8 cellular contexts compared by ENCODE assay signal in genomic region chr1:119711356-119711803, GRCh38. TPM values are rescaled to one million over a fixed set of nuclear protein-coding genes. Genes with fewer than 3 reads are reported as not detected.
DNase-seq lines count a peak whose midpoint lies in the region; FAIRE-seq and TF ChIP-seq lines count a peak whose summit lies in the region.
"Not testable (repeated sequence)": the region's sequence is repeated elsewhere in the genome, so short reads cannot be mapped to it uniquely, and the experiment has no call there.

No MANE protein-coding gene starts in this region.

- H3K36me3 Mint-ChIP-seq in HFFc6 (ENCODE audit: low read depth); activated naive CD8-positive, alpha-beta T cell; nephron progenitor cell (ENCODE audit: low read depth): not testable (repeated sequence)
- peaks cover 28% of the 10 kb centered on the region for H3K36me3 Mint-ChIP-seq in stimulated activated naive CD8-positive, alpha-beta T cell treated with anti-CD3 and anti-CD28 coated beads, Interleukin-15, Interleukin-2, amounts not matched to agents 100 ng/mL and 50 ng/mL, for 24 hours (ENCODE audit: low read depth)

- TF ChIP-seq RAD21 in SK-N-SH (IDR thresholded peaks at IDR 0.05; ENCODE audit: low read length); H1 (IDR thresholded peaks at IDR 0.05 in 1 of 2, conservative IDR thresholded peaks at IDR 0.05 in 1 of 2; ENCODE audit: low read depth in 2 of 2, low read length in 2 of 2): not testable (repeated sequence)

- not testable (repeated sequence) for DNase-seq in AG09309 (ENCODE audit: low read depth); HFFc6; SK-N-SH; H1 (ENCODE audit: low read depth in 1 of 2, low spot score in 2 of 2); nephron progenitor cell

- not testable (repeated sequence) for H3K18ac ChIP-seq in H1 (ENCODE audit: extremely low read depth, low read length)

- POLR2A ChIA-PET in SK-N-SH (lab: Yijun Ruan, JAX) (interaction anchor here (0.8 to 1.8 kb wide), 3 partner anchors 14 to 64 kb away, joined by 3 to 7 read pairs (median 4); partner anchors contain the start of gene ZNF697), H1 (lab: Charles Lee; ENCODE audit: partially characterized antibody) (interaction anchor here (0.8 to 9.5 kb wide), 27 partner anchors 8 to 157 kb away, joined by 3 to 425 read pairs (median 8); partner anchors contain the start of gene ZNF697)

- H3K27me3 ChIP-seq in SK-N-SH (ENCODE audit: insufficient read depth): peaks cover 13% of the 10 kb centered on the region
- not testable (repeated sequence) for H3K27me3 ChIP-seq in H1 (replicated peaks in 1 of 4; ENCODE audit: control insufficient read depth in 3 of 4, extremely low read depth in 1 of 4, insufficient read depth in 3 of 4, low read length in 3 of 4); iPS-18a (ENCODE audit: control insufficient read depth, insufficient read depth, low read length)

- not testable (repeated sequence) for H3K14ac ChIP-seq in H1 (ENCODE audit: insufficient read length)

- TF ChIP-seq POLR2A in H1 (IDR thresholded peaks at IDR 0.05; ENCODE audit: control extremely low read depth in 1 of 2, low read depth in 2 of 2, low read length in 2 of 2): not testable (repeated sequence)

- peak overlapping the region; percentile 82; the same call in 1 of the 2 replicates for H3K27ac Mint-ChIP-seq in HFFc6
- H3K27ac Mint-ChIP-seq in activated naive CD8-positive, alpha-beta T cell: peak overlapping the region; percentile 93
- H3K27ac Mint-ChIP-seq in nephron progenitor cell: peak overlapping the region; percentile 80
- H3K27ac Mint-ChIP-seq in stimulated activated naive CD8-positive, alpha-beta T cell treated with anti-CD3 and anti-CD28 coated beads, Interleukin-15, Interleukin-2, amounts not matched to agents 100 ng/mL and 50 ng/mL, for 24 hours: peak overlapping the region; percentile 93

- H3K4me1 Mint-ChIP-seq in HFFc6 (ENCODE audit: low read depth): peaks cover 33% of the 10 kb centered on the region
- H3K4me1 Mint-ChIP-seq in activated naive CD8-positive, alpha-beta T cell (ENCODE audit: low read depth): peaks cover 38% of the 10 kb centered on the region
- H3K4me1 Mint-ChIP-seq in nephron progenitor cell: peaks cover 42% of the 10 kb centered on the region
- H3K4me1 Mint-ChIP-seq in stimulated activated naive CD8-positive, alpha-beta T cell treated with anti-CD3 and anti-CD28 coated beads, Interleukin-15, Interleukin-2, amounts not matched to agents 100 ng/mL and 50 ng/mL, for 24 hours (ENCODE audit: low read depth): peaks cover 34% of the 10 kb centered on the region

- TF ChIP-seq CTCF in AG09309 (IDR thresholded peaks at IDR 0.05; ENCODE audit: control insufficient read depth, insufficient read depth, low read depth, low read length, missing control alignments); HFFc6 (IDR thresholded peaks at IDR 0.05); SK-N-SH (IDR thresholded peaks at IDR 0.05); H1 (IDR thresholded peaks at IDR 0.05; ENCODE audit: control extremely low read depth in 1 of 3, insufficient read depth in 1 of 3, low read depth in 1 of 3, low read length in 3 of 3); nephron progenitor cell (IDR thresholded peaks at IDR 0.05): not testable (repeated sequence)

- not testable (repeated sequence) for H2BK12ac ChIP-seq in H1 (ENCODE audit: low read depth, low read length)

- H3K9ac ChIP-seq in SK-N-SH (0 out of 2 replicates have a peak overlapping the region, but pooled peaks have one; percentile 83), H1 (replicated peaks in 1 of 4; ENCODE audit: extremely low read depth in 1 of 4, low read depth in 3 of 4, low read length in 3 of 4) (peak overlapping the region in 2 of 4 experiments; percentile 93 to 94; a peak in 4 of 7 replicates)
- not testable (repeated sequence) for H3K9ac ChIP-seq in iPS-18a (ENCODE audit: low read length)

- not testable (repeated sequence) for H3K23ac ChIP-seq in H1 (ENCODE audit: insufficient read length)

- CTCF ChIA-PET in SK-N-SH (lab: Yijun Ruan, JAX): interaction anchor here (0.8 to 2.3 kb wide), 4 partner anchors 14 to 100 kb away, joined by 3 to 8 read pairs (median 3); no protein-coding TSS in a partner anchor
- CTCF ChIA-PET in H1 (lab: Charles Lee; ENCODE audit: partially characterized antibody): interaction anchor here (0.7 to 7.5 kb wide), 7 partner anchors 13 to 96 kb away, joined by 3 to 67 read pairs (median 3); no protein-coding TSS in a partner anchor

- H3K27me3 Mint-ChIP-seq in HFFc6 (ENCODE audit: insufficient read depth); activated naive CD8-positive, alpha-beta T cell; nephron progenitor cell (ENCODE audit: low read depth, poor library complexity): not testable (repeated sequence)
- H3K27me3 Mint-ChIP-seq in stimulated activated naive CD8-positive, alpha-beta T cell treated with anti-CD3 and anti-CD28 coated beads, Interleukin-15, Interleukin-2, amounts not matched to agents 100 ng/mL and 50 ng/mL, for 24 hours: peaks cover 10% of the 10 kb centered on the region

- H4K91ac ChIP-seq in H1 (replicated peaks; ENCODE audit: insufficient read length, low read length): not testable (repeated sequence)

- peaks cover 17 to 21% of the 10 kb centered on the region in 2 experiments; a peak in 1 of 4 replicates for H3K4me1 ChIP-seq in SK-N-SH (ENCODE audit: control insufficient read depth in 1 of 2, insufficient read depth in 2 of 2, low read depth in 1 of 2, low read length in 1 of 2)
- H3K4me1 ChIP-seq in H1 (replicated peaks in 1 of 4; ENCODE audit: control insufficient read depth in 3 of 4, insufficient read depth in 4 of 4, low read length in 3 of 4): peaks cover 11 to 30% (median 18%) of the 10 kb centered on the region in 4 experiments
- H3K4me1 ChIP-seq in iPS-18a (ENCODE audit: control insufficient read depth, low read depth, low read length): peaks cover 25% of the 10 kb centered on the region

- not testable (repeated sequence) for H3K4ac ChIP-seq in H1 (replicated peaks; ENCODE audit: insufficient read length, low read depth, low read length)

- TF ChIP-seq EP300 in SK-N-SH (IDR thresholded peaks at IDR 0.05; ENCODE audit: borderline replicate concordance in 1 of 2, low read depth in 1 of 2, low read length in 1 of 2); H1 (IDR thresholded peaks at IDR 0.05; ENCODE audit: borderline replicate concordance in 1 of 2, low read depth in 2 of 2, low read length in 2 of 2): not testable (repeated sequence)

- H3K56ac ChIP-seq in H1 (replicated peaks; ENCODE audit: insufficient read length, low read depth, low read length): not testable (repeated sequence)

- peaks cover 19% of the 10 kb centered on the region for H3K79me2 ChIP-seq in SK-N-SH (ENCODE audit: insufficient read depth)
- peaks cover 34 to 45% of the 10 kb centered on the region in 2 experiments for H3K79me2 ChIP-seq in H1 (ENCODE audit: control insufficient read depth in 1 of 2, insufficient read depth in 2 of 2, low read length in 2 of 2)

- H3K9me2 ChIP-seq in SK-N-SH: not testable (repeated sequence)

- not testable (repeated sequence) for H4K8ac ChIP-seq in H1 (ENCODE audit: extremely low read depth, insufficient read depth, low read length)

- not testable (repeated sequence) for H2BK5ac ChIP-seq in H1 (ENCODE audit: low read depth, low read length)

- not testable (repeated sequence) for H3K36me3 ChIP-seq in SK-N-SH (replicated peaks in 1 of 2; ENCODE audit: control insufficient read depth in 1 of 2, insufficient read depth in 2 of 2, low read length in 1 of 2); iPS-18a (ENCODE audit: control insufficient read depth, low read depth, low read length)
- peaks cover 0 to 25% (median 0%) of the 10 kb centered on the region in 4 experiments; a peak in 1 of 8 replicates for H3K36me3 ChIP-seq in H1 (ENCODE audit: control insufficient read depth in 2 of 4, insufficient read depth in 4 of 4, low read length in 3 of 4)

- not testable (repeated sequence) for H3K79me1 ChIP-seq in H1 (ENCODE audit: low read depth, low read length)

- 3% methylated on average over 8 of the region's 10 CpGs for WGBS in SK-N-SH (ENCODE audit: low lambda C conversion rate)
- WGBS in H1 (ENCODE audit: extremely low coverage in 1 of 2, insufficient coverage in 1 of 2, insufficient read length in 1 of 2, insufficient replicate concordance in 2 of 2, low coverage in 1 of 2, low lambda C conversion rate in 2 of 2, missing lambda C conversion rate in 1 of 2), 2 experiments: 12% methylated on average over 8 of the region's 10 CpGs; no CpG with 5 or more reads in 1 of the 2 experiments

- H3K4me3 ChIP-seq in AG09309 (ENCODE audit: control insufficient read depth, low read depth, low read length) (peak overlapping the region; percentile 97), SK-N-SH (ENCODE audit: low read depth in 2 of 2, low read length in 1 of 2) (peak overlapping the region; percentile 93 to 99), H1 (ENCODE audit: extremely low read depth in 1 of 4, insufficient read depth in 2 of 4, low read depth in 3 of 4, low read length in 4 of 4) (peak overlapping the region; percentile 85 to 99 (median 99); a peak in 6 of 8 replicates), iPS-18a (ENCODE audit: low read length) (peak overlapping the region; percentile 83)

- H3K4me2 ChIP-seq in SK-N-SH (peak overlapping the region; percentile 91), H1 (ENCODE audit: insufficient read depth in 1 of 2, low read depth in 2 of 2, low read length in 2 of 2) (peak overlapping the region; percentile 77 to 95; a peak in 3 of 4 replicates)

- H2AK5ac ChIP-seq in H1 (ENCODE audit: low read depth, low read length): not testable (repeated sequence)

- peak overlapping the region; percentile 97 for H3K4me3 Mint-ChIP-seq in HFFc6
- peak overlapping the region; percentile 98 for H3K4me3 Mint-ChIP-seq in activated naive CD8-positive, alpha-beta T cell
- H3K4me3 Mint-ChIP-seq in nephron progenitor cell: peak overlapping the region; percentile 97
- H3K4me3 Mint-ChIP-seq in stimulated activated naive CD8-positive, alpha-beta T cell treated with anti-CD3 and anti-CD28 coated beads, Interleukin-15, Interleukin-2, amounts not matched to agents 100 ng/mL and 50 ng/mL, for 24 hours: peak overlapping the region; percentile 95

- not testable (repeated sequence) for H3K27ac ChIP-seq in SK-N-SH (ENCODE audit: low read depth in 2 of 2, low read length in 1 of 2); H1 (ENCODE audit: low read depth, low read length); iPS-18a (ENCODE audit: low read length)

- FAIRE-seq in H1 (lab: Jason Lieb, UNC): not testable (repeated sequence)

- H2BK120ac ChIP-seq in H1 (replicated peaks; ENCODE audit: low read depth, low read length): not testable (repeated sequence)

- not testable (repeated sequence) for H3F3A ChIP-seq in SK-N-SH (replicated peaks; ENCODE audit: insufficient read depth)

- H3K23me2 ChIP-seq in H1 (ENCODE audit: low read depth, low read length): peaks cover 12% of the 10 kb centered on the region

- H4K20me1 ChIP-seq in SK-N-SH (ENCODE audit: insufficient read depth): not testable (repeated sequence)
- peaks cover 23% of the 10 kb centered on the region in 2 experiments for H4K20me1 ChIP-seq in H1 (replicated peaks in 1 of 2; ENCODE audit: control insufficient read depth in 1 of 2, insufficient read depth in 2 of 2, low read length in 2 of 2)

- not testable (repeated sequence) for H4K5ac ChIP-seq in H1 (ENCODE audit: insufficient read length, low read depth, low read length)

- not testable (repeated sequence) for H3K9me3 ChIP-seq in SK-N-SH; H1 (ENCODE audit: insufficient read depth in 2 of 2, low read depth in 1 of 2, low read length in 1 of 2); iPS-18a (ENCODE audit: control insufficient read depth, low read depth, low read length)

- not testable (repeated sequence) for H3K9me3 Mint-ChIP-seq in HFFc6; activated naive CD8-positive, alpha-beta T cell (ENCODE audit: low read depth); nephron progenitor cell; stimulated activated naive CD8-positive, alpha-beta T cell treated with anti-CD3 and anti-CD28 coated beads, Interleukin-15, Interleukin-2, amounts not matched to agents 100 ng/mL and 50 ng/mL, for 24 hours

- H2BK15ac ChIP-seq in H1 (ENCODE audit: low read length): not testable (repeated sequence)

- not testable (repeated sequence) for H2BK20ac ChIP-seq in H1 (ENCODE audit: low read length)

- H2AFZ ChIP-seq in SK-N-SH (ENCODE audit: low read depth): peak overlapping the region; percentile 99; the same call in 1 of the 2 replicates
- not testable (repeated sequence) for H2AFZ ChIP-seq in H1 (ENCODE audit: low read length)

RNA-seq across cellular contexts. Expression of gene PHGDH, which starts 0.4 kb away (rescaled TPM):
- total RNA-seq in HFFc6 (2021; fragmentation: NEBNext Ultra II Directional; extraction: Animal tissue kit (Norgen Biotek cat#: 25700)): 100 to 1,000 TPM in 1 of 6 experiments, 10 to 100 TPM in 5; 56.4 to 109 (median 87.0) TPM
- polyA plus RNA-seq in SK-N-SH (2012; rRNA removed) (30.2 and 30.9 TPM in 2 replicates), H1 (2011; rRNA removed) (358 and 537 TPM in 2 replicates)
- 19.9 and 21.5 TPM in 2 replicates for polyA plus RNA-seq in SK-N-SH (2012; cell fraction: cytosol; rRNA removed)
- polyA plus RNA-seq in SK-N-SH (2012; cell fraction: nucleus; rRNA removed): 42.6 and 47.8 TPM in 2 replicates
- 674 and 687 TPM in 2 replicates for total RNA-seq in H1 (2021; fragmentation: NEBNext Ultra II Directional; extraction: Animal tissue kit (Norgen Biotek cat#: 25700))
- 435 TPM for polyA plus RNA-seq in H1 (2011; cell fraction: cytosol; rRNA removed)
- polyA plus RNA-seq in H1 (2011; cell fraction: nucleus; rRNA removed): 524 TPM
- 723 to 793 TPM (median 760 TPM) in 4 replicates for polyA plus RNA-seq in H1 (2012, experiment 1 of 2)
- 849 TPM for polyA plus RNA-seq in H1 (2012, experiment 2 of 2)
- 237 TPM for polyA plus RNA-seq in H1 (2013, experiment 1 of 2)
- polyA plus RNA-seq in H1 (2013, experiment 2 of 2): 221 TPM
- polyA minus RNA-seq in H1 (2011; rRNA and poly(A)+ RNA removed): 445 and 464 TPM in 2 replicates
- 207 TPM for polyA minus RNA-seq in H1 (2011; cell fraction: cytosol; rRNA and poly(A)+ RNA removed)
- 241 TPM for polyA minus RNA-seq in H1 (2011; cell fraction: nucleus; rRNA and poly(A)+ RNA removed)

RNA-seq across cellular contexts. Expression of gene HMGCS2, which starts 57.3 kb away (rescaled TPM):
- total RNA-seq in HFFc6 (2021; fragmentation: NEBNext Ultra II Directional; extraction: Animal tissue kit (Norgen Biotek cat#: 25700)): not detected
- polyA plus RNA-seq in SK-N-SH (2012; rRNA removed) (not detected in 2 replicates), H1 (2011; rRNA removed) (not detected in 2 replicates)
- polyA plus RNA-seq in SK-N-SH (2012; cell fraction: cytosol; rRNA removed): not detected in 2 replicates
- not detected in 2 replicates for polyA plus RNA-seq in SK-N-SH (2012; cell fraction: nucleus; rRNA removed)
- total RNA-seq in H1 (2021; fragmentation: NEBNext Ultra II Directional; extraction: Animal tissue kit (Norgen Biotek cat#: 25700)): not detected in 2 replicates
- not detected for polyA plus RNA-seq in H1 (2011; cell fraction: cytosol; rRNA removed)
- not detected for polyA plus RNA-seq in H1 (2011; cell fraction: nucleus; rRNA removed)
- polyA plus RNA-seq in H1 (2012, experiment 1 of 2): not detected in 4 replicates
- not detected for polyA plus RNA-seq in H1 (2012, experiment 2 of 2)
- not detected for polyA plus RNA-seq in H1 (2013, experiment 1 of 2)
- not detected for polyA plus RNA-seq in H1 (2013, experiment 2 of 2)
- polyA minus RNA-seq in H1 (2011; rRNA and poly(A)+ RNA removed): not detected in 2 replicates
- not detected for polyA minus RNA-seq in H1 (2011; cell fraction: cytosol; rRNA and poly(A)+ RNA removed)
- polyA minus RNA-seq in H1 (2011; cell fraction: nucleus; rRNA and poly(A)+ RNA removed): not detected
